Comparison of ENCODE assay signal across 9 cellular contexts in genomic region chr17:6756425-6757012, GRCh38. TPM values are rescaled to one million over a fixed set of nuclear protein-coding genes. Genes with fewer than 3 reads are reported as not detected.
DNase-seq lines count a peak whose midpoint lies in the region; ATAC-seq and TF ChIP-seq lines count a peak whose summit lies in the region.
"Had no signal": no experiment of that assay in that cellular context is flagged by ENCODE, and none has a peak within 500 bp of the region (broad histone marks: within the 10 kb centered on the region; RNA-seq: fewer than 3 reads in every experiment).

No MANE protein-coding gene starts in this region.

- peaks cover 56% of the 10 kb centered on the region for H3K36me3 Mint-ChIP-seq in CD4-positive, alpha-beta T cell (ENCODE audit: low read depth)

- no peaks in the 10 kb centered on the region for H3K36me3 ChIP-seq in Loucy (ENCODE audit: insufficient read depth, low read length)
- H3K36me3 ChIP-seq in colonic mucosa = no peaks in the 10 kb centered on the region
- peaks cover 31% of the 10 kb centered on the region for H3K36me3 ChIP-seq in neutrophil

- H3K27ac Mint-ChIP-seq in CD4-positive, alpha-beta T cell = peak overlapping the region; percentile 86

- no peak for TF ChIP-seq CTCF in CD4-positive, alpha-beta T cell (IDR thresholded peaks at IDR 0.05)
- TF ChIP-seq CTCF in Loucy (conservative IDR thresholded peaks at IDR 0.05; ENCODE audit: low read length) (no peak), colonic mucosa (IDR thresholded peaks at IDR 0.05) (no peak), neutrophil (IDR thresholded peaks at IDR 0.05) (no peak)

- no peaks in the 10 kb centered on the region for H3K9me3 Mint-ChIP-seq in CD4-positive, alpha-beta T cell

- H3K4me3 ChIP-seq in Loucy (ENCODE audit: low read length, poor library complexity, severe bottlenecking) (no peak overlapping the region), colonic mucosa (peak overlapping the region; percentile 50), neutrophil (ENCODE audit: low read depth in 1 of 2, low read length in 1 of 2) (peak overlapping the region; percentile 61 to 67)

- intact Hi-C loops in CD4-positive, alpha-beta T cell (cut with DNase I, micrococcal nuclease) = loop anchor here (5.0 to 10.0 kb wide), 2 partner anchors 104 to 258 kb away; partner anchors contain the start of genes C17orf100 (in 2 of the 2), MED31 (in 2 of the 2) and RNASEK (in 1 of the 2)
- intact Hi-C loops in colonic mucosa (cut with DNase I) = no loop called here

- H3K4me3 Mint-ChIP-seq in CD4-positive, alpha-beta T cell = peak overlapping the region; percentile 95

- H3K4me1 ChIP-seq in Loucy (ENCODE audit: insufficient read depth, low read length, poor library complexity, severe bottlenecking) (no peaks in the 10 kb centered on the region), colonic mucosa (no peaks in the 10 kb centered on the region), neutrophil (ENCODE audit: control insufficient read depth in 1 of 2, insufficient read depth in 1 of 2, low read depth in 1 of 2, low read length in 1 of 2) (peaks cover 33 to 40% of the 10 kb centered on the region in 2 experiments)

- CTCF ChIA-PET in CD4-positive, alpha-beta T cell (lab: Charles Lee) = no interaction called here

- no peaks in the 10 kb centered on the region for H3K79me2 ChIP-seq in Loucy (ENCODE audit: insufficient read depth, low read length)

- peaks cover 57% of the 10 kb centered on the region for H3K4me1 Mint-ChIP-seq in CD4-positive, alpha-beta T cell (ENCODE audit: low read depth)

- no peaks in the 10 kb centered on the region for H3K27me3 ChIP-seq in CD4-positive, alpha-beta T cell (ENCODE audit: control insufficient read depth, insufficient read depth, low read length)
- H3K27me3 ChIP-seq in Loucy (ENCODE audit: insufficient read depth, low read length, poor library complexity, severe bottlenecking) (no peaks in the 10 kb centered on the region), colonic mucosa (no peaks in the 10 kb centered on the region), neutrophil (no peaks in the 10 kb centered on the region)

- H3K9ac ChIP-seq in Loucy (ENCODE audit: low read depth, low read length, poor library complexity, severe bottlenecking) (no peak overlapping the region), colonic mucosa (ENCODE audit: low read depth in 2 of 2, low read length in 2 of 2) (peak overlapping the region; percentile 72 to 75)

- H3K27ac ChIP-seq in CD4-positive, alpha-beta T cell (ENCODE audit: low read depth, low read length) = peak overlapping the region; percentile 66
- H3K27ac ChIP-seq in colonic mucosa (peak overlapping the region; percentile 82), neutrophil (peak overlapping the region; percentile 79)

- no peaks in the 10 kb centered on the region for H3K9me2 ChIP-seq in Loucy (replicated peaks; ENCODE audit: low read depth, low read length)

- H4K20me1 ChIP-seq in Loucy (ENCODE audit: insufficient read depth, low read length, poor library complexity, severe bottlenecking) = no peaks in the 10 kb centered on the region

- no peaks in the 10 kb centered on the region for H3F3A ChIP-seq in Loucy (ENCODE audit: low read depth)

- DNase-seq in CD4-positive, alpha-beta T cell = peak in 3 of 10 experiments; percentile 4 to 54 (median 24)
- no peak for DNase-seq in colonic mucosa
- no peak for DNase-seq in NCI-H1436 (lab: John Stamatoyannopoulos, UW)
- DNase-seq in NCI-H1092 treated with DMSO at 0.1 percent for 48 hours (lab: John Stamatoyannopoulos, UW) = no peak
- DNase-seq in HuH-7.5 (ENCODE audit: low spot score) = no peak

- no peak for ATAC-seq in CD4-positive, alpha-beta T cell (ENCODE audit: poor library complexity)
- no peak for ATAC-seq in HG02885 (IDR thresholded peaks at IDR 0.05; ENCODE audit: poor library complexity, unreplicated experiment)

- no peaks in the 10 kb centered on the region for H3K27me3 Mint-ChIP-seq in CD4-positive, alpha-beta T cell

- peak overlapping the region; percentile 55; the same call in 1 of the 2 replicates for H2AFZ ChIP-seq in Loucy (ENCODE audit: low read length)

- H3K4me2 ChIP-seq in Loucy (ENCODE audit: low read depth, low read length, poor library complexity, severe bottlenecking) = no peak overlapping the region

- no peaks in the 10 kb centered on the region for H3K9me3 ChIP-seq in CD4-positive, alpha-beta T cell (ENCODE audit: control insufficient read depth, low read length)
- no peaks in the 10 kb centered on the region for H3K9me3 ChIP-seq in Loucy (ENCODE audit: insufficient read depth, low read depth, low read length)
- no peaks in the 10 kb centered on the region for H3K9me3 ChIP-seq in colonic mucosa
- no peaks in the 10 kb centered on the region for H3K9me3 ChIP-seq in neutrophil

- POLR2A ChIA-PET in CD4-positive, alpha-beta T cell (lab: Charles Lee) = no interaction called here

RNA-seq across cellular contexts. Expression of gene XAF1, which starts 0.7 kb away (rescaled TPM):
- total RNA-seq in CD4-positive, alpha-beta T cell = 10 to 100 TPM; 24.9 to 26.2 TPM
- 10 to 100 TPM in 1 of 2 donors, 1 to 10 TPM in 1; 8.5 to 11.7 TPM for total RNA-seq in colonic mucosa

RNA-seq across cellular contexts. Expression of gene FBXO39, which starts 19.5 kb away (rescaled TPM):
- total RNA-seq in CD4-positive, alpha-beta T cell = under 1 TPM; 0.36 to 0.71 TPM
- not detected for total RNA-seq in colonic mucosa
- total RNA-seq: SK-MEL-5 had no signal

RNA-seq across cellular contexts. Expression of gene SLC13A5, which starts 43.4 kb away (rescaled TPM):
- total RNA-seq in CD4-positive, alpha-beta T cell = not detected
- under 1 TPM in 1 of 2 donors, not detected in 1; 0.62 TPM for total RNA-seq in colonic mucosa
- total RNA-seq: SK-MEL-5 had no signal
